Comparison of ENCODE assay signal across 28 cellular contexts in the genomic region with DNA sequence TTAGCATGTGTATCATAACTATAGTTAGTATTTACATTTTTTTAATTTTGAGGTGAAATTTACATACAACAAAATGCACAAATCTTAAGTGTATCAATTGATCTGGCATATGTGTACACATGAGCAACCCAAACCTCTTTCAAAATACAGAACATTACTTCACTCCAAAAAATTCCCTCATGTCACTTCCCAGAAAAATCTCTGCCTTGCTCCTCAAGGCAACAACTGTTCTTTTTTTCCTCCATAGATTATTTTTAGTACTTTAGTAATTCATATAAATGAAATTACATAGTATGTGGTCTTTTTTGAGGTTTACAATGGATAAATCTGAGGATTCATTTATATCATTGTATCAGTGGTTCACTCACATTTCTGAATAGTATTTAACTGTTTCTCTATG.
"Had no signal": no experiment of that assay in that cellular context is flagged by ENCODE, and none has a peak within 500 bp of the region (broad histone marks: within the 10 kb centered on the region; RNA-seq: fewer than 3 reads in every experiment).

No MANE protein-coding gene starts in this region.

- DNase-seq: stimulated activated CD4-positive, alpha-beta T cell treated with anti-CD3 and anti-CD28 coated beads, Interleukin-2, amount 100 ng/mL, for 48 hours; stimulated activated CD4-positive, alpha-beta T cell treated with anti-CD3 and anti-CD28 coated beads, Interleukin-4, amount 100 ng/mL, for 1 hour; stimulated activated CD4-positive, alpha-beta T cell treated with anti-CD3 and anti-CD28 coated beads, Interleukin-4, amount 100 ng/mL, for 24 hours; stimulated activated CD4-positive, alpha-beta T cell treated with anti-CD3 and anti-CD28 coated beads, Interleukin-4, amount 100 ng/mL, for 4 hours; stimulated activated CD8-positive, alpha-beta memory T cell treated with anti-CD3 and anti-CD28 coated beads, Interleukin-4, amount 100 ng/mL, for 48 hours; stimulated activated naive B cell treated with anti-CD40 and anti-IgM and Interleukin-4, amounts not matched to agents 10 μg/mL and 1 μg/mL and 100 μg/mL, for 72 hours; stimulated activated naive CD4-positive, alpha-beta T cell; stimulated activated naive CD4-positive, alpha-beta T cell treated with Interleukin-2 at 50 U/mL for 16 hours; stimulated activated naive CD8-positive, alpha-beta T cell treated with anti-CD3 and anti-CD28 coated beads, Interleukin-15, amount 100 ng/mL, for 72 hours; stimulated activated naive CD8-positive, alpha-beta T cell treated with anti-CD3 and anti-CD28 coated beads, Interleukin-15, Interleukin-2, amounts not matched to agents 100 U/mL and 50 U/mL, for 24 hours; stomach; substantia nigra; testis; thyroid gland; tibial artery; transverse colon; trophoblast cell; upper lobe of left lung; upper lobe of right lung; uterus had no signal

- H3K4me1 ChIP-seq: stomach, suprapubic skin, testis, thyroid gland, tibial artery, tibial nerve, transverse colon, upper lobe of left lung, upper lobe of right lung, uterus, vagina had no signal

- H3K4me3 Mint-ChIP-seq: stimulated activated effector memory CD8-positive, alpha-beta T cell treated with anti-CD3 and anti-CD28 coated beads, Interleukin-12 subunit alpha, Interleukin-12 subunit beta, amount 100 ng/mL, for 72 hours; stimulated activated memory B cell treated with anti-CD40 and anti-IgM and Interleukin-4, amounts not matched to agents 10 μg/mL and 1 μg/mL and 100 μg/mL, for 72 hours; stimulated activated naive B cell treated with anti-CD40 and anti-IgM and Interleukin-4, amounts not matched to agents 10 μg/mL and 1 μg/mL and 100 μg/mL, for 72 hours; stimulated activated naive CD8-positive, alpha-beta T cell treated with anti-CD3 and anti-CD28 coated beads, Interleukin-15, amount 100 ng/mL, for 72 hours; stimulated activated naive CD8-positive, alpha-beta T cell treated with anti-CD3 and anti-CD28 coated beads, Interleukin-15, Interleukin-2, amounts not matched to agents 100 ng/mL and 50 ng/mL, for 24 hours; type B pancreatic cell had no signal

- H3K27ac ChIP-seq: stomach, suprapubic skin, testis, thoracic aorta, thyroid gland, tibial artery, tibial nerve, transverse colon, upper lobe of left lung, upper lobe of right lung, uterus, vagina had no signal

- H3K9me3 ChIP-seq: stomach, suprapubic skin, testis, thoracic aorta, thyroid gland, tibial artery, tibial nerve, transverse colon, upper lobe of left lung, upper lobe of right lung, uterus, vagina had no signal

- H3K27me3 Mint-ChIP-seq: stimulated activated memory B cell treated with anti-CD40 and anti-IgM and Interleukin-4, amounts not matched to agents 10 μg/mL and 1 μg/mL and 100 μg/mL, for 72 hours; stimulated activated naive CD8-positive, alpha-beta T cell treated with anti-CD3 and anti-CD28 coated beads, Interleukin-15, amount 100 ng/mL, for 72 hours; type B pancreatic cell had no signal

- H3K27ac Mint-ChIP-seq: stimulated activated effector memory CD8-positive, alpha-beta T cell treated with anti-CD3 and anti-CD28 coated beads, Interleukin-12 subunit alpha, Interleukin-12 subunit beta, amount 100 ng/mL, for 72 hours; stimulated activated memory B cell treated with anti-CD40 and anti-IgM and Interleukin-4, amounts not matched to agents 10 μg/mL and 1 μg/mL and 100 μg/mL, for 72 hours; stimulated activated naive B cell treated with anti-CD40 and anti-IgM and Interleukin-4, amounts not matched to agents 10 μg/mL and 1 μg/mL and 100 μg/mL, for 72 hours; stimulated activated naive CD8-positive, alpha-beta T cell treated with anti-CD3 and anti-CD28 coated beads, Interleukin-15, amount 100 ng/mL, for 72 hours; stimulated activated naive CD8-positive, alpha-beta T cell treated with anti-CD3 and anti-CD28 coated beads, Interleukin-15, Interleukin-2, amounts not matched to agents 100 ng/mL and 50 ng/mL, for 24 hours; type B pancreatic cell had no signal

- H3K36me3 ChIP-seq: stomach, suprapubic skin, thoracic aorta, thyroid gland, tibial artery, tibial nerve, transverse colon, upper lobe of left lung, upper lobe of right lung, uterus, vagina had no signal

- H3K9me3 Mint-ChIP-seq: stimulated activated effector memory CD8-positive, alpha-beta T cell treated with anti-CD3 and anti-CD28 coated beads, Interleukin-12 subunit alpha, Interleukin-12 subunit beta, amount 100 ng/mL, for 72 hours; stimulated activated naive CD8-positive, alpha-beta T cell treated with anti-CD3 and anti-CD28 coated beads, Interleukin-15, amount 100 ng/mL, for 72 hours; stimulated activated naive CD8-positive, alpha-beta T cell treated with anti-CD3 and anti-CD28 coated beads, Interleukin-15, Interleukin-2, amounts not matched to agents 100 ng/mL and 50 ng/mL, for 24 hours; type B pancreatic cell had no signal

- H3K4me3 ChIP-seq: stomach, suprapubic skin, testis, thoracic aorta, thyroid gland, tibial artery, tibial nerve, transverse colon, upper lobe of left lung, upper lobe of right lung, uterus, vagina had no signal

- H3K36me3 Mint-ChIP-seq: stimulated activated effector memory CD8-positive, alpha-beta T cell treated with anti-CD3 and anti-CD28 coated beads, Interleukin-12 subunit alpha, Interleukin-12 subunit beta, amount 100 ng/mL, for 72 hours; stimulated activated memory B cell treated with anti-CD40 and anti-IgM and Interleukin-4, amounts not matched to agents 10 μg/mL and 1 μg/mL and 100 μg/mL, for 72 hours; stimulated activated naive B cell treated with anti-CD40 and anti-IgM and Interleukin-4, amounts not matched to agents 10 μg/mL and 1 μg/mL and 100 μg/mL, for 72 hours; type B pancreatic cell had no signal

- ATAC-seq: stimulated activated effector memory CD8-positive, alpha-beta T cell treated with anti-CD3 and anti-CD28 coated beads, Interleukin-12 subunit alpha, Interleukin-12 subunit beta, amount 100 ng/mL, for 72 hours; stimulated activated memory B cell treated with anti-CD40 and anti-IgM and Interleukin-4, amounts not matched to agents 10 μg/mL and 1 μg/mL and 100 μg/mL, for 72 hours; stimulated activated naive B cell treated with anti-CD40 and anti-IgM and Interleukin-4, amounts not matched to agents 10 μg/mL and 1 μg/mL and 100 μg/mL, for 72 hours; stimulated activated naive CD8-positive, alpha-beta T cell treated with anti-CD3 and anti-CD28 coated beads, Interleukin-15, amount 100 ng/mL, for 72 hours; stimulated activated naive CD8-positive, alpha-beta T cell treated with anti-CD3 and anti-CD28 coated beads, Interleukin-15, Interleukin-2, amounts not matched to agents 100 U/mL and 50 U/mL, for 24 hours; upper lobe of right lung had no signal

- H3K27me3 ChIP-seq: stomach, suprapubic skin, testis, thyroid gland, tibial nerve, transverse colon, upper lobe of left lung, upper lobe of right lung, uterus, vagina had no signal

- H3K4me1 Mint-ChIP-seq: stimulated activated effector memory CD8-positive, alpha-beta T cell treated with anti-CD3 and anti-CD28 coated beads, Interleukin-12 subunit alpha, Interleukin-12 subunit beta, amount 100 ng/mL, for 72 hours; stimulated activated memory B cell treated with anti-CD40 and anti-IgM and Interleukin-4, amounts not matched to agents 10 μg/mL and 1 μg/mL and 100 μg/mL, for 72 hours; stimulated activated naive CD8-positive, alpha-beta T cell treated with anti-CD3 and anti-CD28 coated beads, Interleukin-15, amount 100 ng/mL, for 72 hours had no signal
